24 cellular contexts compared by ENCODE assay signal in genomic region chr7:107209565-107209964, GRCh38. TPM values are rescaled to one million over a fixed set of nuclear protein-coding genes. Genes with fewer than 3 reads are reported as not detected.
DNase-seq lines count a peak whose midpoint lies in the region; ATAC-seq and TF ChIP-seq lines count a peak whose summit lies in the region.
"Had no signal": no experiment of that assay in that cellular context is flagged by ENCODE, and none has a peak within 500 bp of the region (broad histone marks: within the 10 kb centered on the region; RNA-seq: fewer than 3 reads in every experiment).

No MANE protein-coding gene starts in this region.

- H3K4me3 ChIP-seq in CD8-positive, alpha-beta memory T cell (ENCODE audit: low read length) = no peak overlapping the region
- H3K4me3 ChIP-seq in fibroblast of villous mesenchyme (ENCODE audit: low read depth, low read length) (no peak overlapping the region), skeletal muscle tissue (ENCODE audit: low read length in 3 of 3) (no peak overlapping the region), HAP-1 (no peak overlapping the region), neural progenitor cell (no peak overlapping the region)
- H3K4me3 ChIP-seq: hepatocyte had no signal

- TF ChIP-seq CTCF in fibroblast of villous mesenchyme (IDR thresholded peaks at IDR 0.05; ENCODE audit: insufficient read depth, low read depth, low read length) (no peak), neural progenitor cell (IDR thresholded peaks at IDR 0.05) (no peak)

- CTCF ChIA-PET in activated naive CD4-positive, alpha-beta T cell treated with anti-CD3 and anti-CD28 coated beads for 36 hours (lab: Charles Lee) = interaction anchor here (0.6 to 1.1 kb wide), 2 partner anchors 519 to 665 kb away, joined by 3 read pairs; no protein-coding TSS in a partner anchor
- CTCF ChIA-PET in CD8-positive, alpha-beta memory T cell (lab: Charles Lee) = no interaction called here

- in situ Hi-C loops in HAP-1 (cut with MboI; ENCODE audit: low sequenced_read_pairs) = no loop called here

- H3K9ac ChIP-seq in skeletal muscle tissue (ENCODE audit: low read depth in 1 of 3, low read length in 3 of 3) = no peak overlapping the region
- H3K9ac ChIP-seq in neural progenitor cell = no peak overlapping the region

- H3K9me3 Mint-ChIP-seq in activated naive CD4-positive, alpha-beta T cell treated with anti-CD3 and anti-CD28 coated beads for 36 hours = peaks cover 2% of the 10 kb centered on the region
- H3K9me3 Mint-ChIP-seq in CD8-positive, alpha-beta memory T cell = peaks cover 0 to 10% (median 6%) of the 10 kb centered on the region in 5 donors
- peaks cover 5% of the 10 kb centered on the region for H3K9me3 Mint-ChIP-seq in neural progenitor cell
- H3K9me3 Mint-ChIP-seq in effector memory CD8-positive, alpha-beta T cell = no peaks in the 10 kb centered on the region

- no peak overlapping the region for H3K4me3 Mint-ChIP-seq in activated naive CD4-positive, alpha-beta T cell treated with anti-CD3 and anti-CD28 coated beads for 36 hours
- no peak overlapping the region for H3K4me3 Mint-ChIP-seq in CD8-positive, alpha-beta memory T cell
- H3K4me3 Mint-ChIP-seq in neural progenitor cell = no peak overlapping the region
- H3K4me3 Mint-ChIP-seq in effector memory CD8-positive, alpha-beta T cell = no peak overlapping the region
- H3K4me3 Mint-ChIP-seq: activated CD4-positive, alpha-beta memory T cell treated with anti-CD3 and anti-CD28 coated beads for 36 hours; type B pancreatic cell had no signal

- no peak overlapping the region for H3K27ac ChIP-seq in CD8-positive, alpha-beta memory T cell (ENCODE audit: low read depth, low read length)
- H3K27ac ChIP-seq in skeletal muscle tissue (ENCODE audit: low read depth, low read length) (peak overlapping the region; percentile 70), neural progenitor cell (no peak overlapping the region)

- no peaks in the 10 kb centered on the region for H3K79me2 ChIP-seq in neural progenitor cell (ENCODE audit: low read depth)
- H3K79me2 ChIP-seq: hepatocyte had no signal

- H3K27me3 Mint-ChIP-seq in activated naive CD4-positive, alpha-beta T cell treated with anti-CD3 and anti-CD28 coated beads for 36 hours (ENCODE audit: low read depth) = no peaks in the 10 kb centered on the region
- no peaks in the 10 kb centered on the region for H3K27me3 Mint-ChIP-seq in CD8-positive, alpha-beta memory T cell
- peaks cover 3% of the 10 kb centered on the region for H3K27me3 Mint-ChIP-seq in neural progenitor cell (ENCODE audit: insufficient read depth, low read depth)
- H3K27me3 Mint-ChIP-seq in effector memory CD8-positive, alpha-beta T cell = no peaks in the 10 kb centered on the region
- H3K27me3 Mint-ChIP-seq: activated CD4-positive, alpha-beta memory T cell treated with anti-CD3 and anti-CD28 coated beads for 36 hours; progenitor cell of endocrine pancreas; type B pancreatic cell had no signal

- H3K36me3 ChIP-seq in CD8-positive, alpha-beta memory T cell (ENCODE audit: insufficient read depth, low read length) = peaks cover 11% of the 10 kb centered on the region
- peaks cover 5 to 19% (median 19%) of the 10 kb centered on the region in 3 donors for H3K36me3 ChIP-seq in skeletal muscle tissue (ENCODE audit: control insufficient read depth in 3 of 3, insufficient read depth in 3 of 3, low read length in 3 of 3)
- H3K36me3 ChIP-seq in HAP-1 (replicated peaks) = no peaks in the 10 kb centered on the region; the same call in 1 of the 2 replicates
- H3K36me3 ChIP-seq in neural progenitor cell = no peaks in the 10 kb centered on the region

- peaks cover 4% of the 10 kb centered on the region for H3K9me3 ChIP-seq in CD8-positive, alpha-beta memory T cell (ENCODE audit: low read length)
- no peaks in the 10 kb centered on the region for H3K9me3 ChIP-seq in skeletal muscle tissue (ENCODE audit: control insufficient read depth in 3 of 3, low read length in 3 of 3)
- no peaks in the 10 kb centered on the region for H3K9me3 ChIP-seq in HAP-1
- H3K9me3 ChIP-seq in neural progenitor cell (ENCODE audit: low read depth) = no peaks in the 10 kb centered on the region

- no peaks in the 10 kb centered on the region for H3K27me3 ChIP-seq in CD8-positive, alpha-beta memory T cell (ENCODE audit: insufficient read depth, low read length, poor library complexity, severe bottlenecking)
- H3K27me3 ChIP-seq in skeletal muscle tissue (ENCODE audit: control insufficient read depth in 3 of 3, insufficient read depth in 3 of 3, low read length in 3 of 3) = no peaks in the 10 kb centered on the region
- no peaks in the 10 kb centered on the region for H3K27me3 ChIP-seq in HAP-1 (ENCODE audit: low read depth)
- H3K27me3 ChIP-seq in neural progenitor cell = no peaks in the 10 kb centered on the region
- H3K27me3 ChIP-seq: hepatocyte had no signal

- H3K27ac Mint-ChIP-seq in activated naive CD4-positive, alpha-beta T cell treated with anti-CD3 and anti-CD28 coated beads for 36 hours = peak overlapping the region; percentile 24
- peak overlapping the region in 6 of 8 donors; percentile 5 to 82 (median 57) for H3K27ac Mint-ChIP-seq in CD8-positive, alpha-beta memory T cell
- no peak overlapping the region for H3K27ac Mint-ChIP-seq in neural progenitor cell
- peak overlapping the region in 1 of 2 donors; percentile 17 for H3K27ac Mint-ChIP-seq in effector memory CD8-positive, alpha-beta T cell
- H3K27ac Mint-ChIP-seq: activated CD4-positive, alpha-beta memory T cell treated with anti-CD3 and anti-CD28 coated beads for 36 hours; progenitor cell of endocrine pancreas; type B pancreatic cell had no signal

- H3K4me2 ChIP-seq in neural progenitor cell = no peak overlapping the region
- H3K4me2 ChIP-seq: hepatocyte had no signal

- H3K4me1 Mint-ChIP-seq in activated naive CD4-positive, alpha-beta T cell treated with anti-CD3 and anti-CD28 coated beads for 36 hours (ENCODE audit: low read depth) = peaks cover 4% of the 10 kb centered on the region
- H3K4me1 Mint-ChIP-seq in CD8-positive, alpha-beta memory T cell = peaks cover 0 to 1% (median 0%) of the 10 kb centered on the region in 3 donors
- no peaks in the 10 kb centered on the region for H3K4me1 Mint-ChIP-seq in neural progenitor cell
- peaks cover 0 to 3% of the 10 kb centered on the region in 2 donors for H3K4me1 Mint-ChIP-seq in effector memory CD8-positive, alpha-beta T cell (ENCODE audit: low read depth in 2 of 2)

- DNase-seq in activated naive CD4-positive, alpha-beta T cell treated with anti-CD3 and anti-CD28 coated beads for 36 hours = no peak
- no peak for DNase-seq in activated naive CD4-positive, alpha-beta T cell treated with Interleukin-2 at 50 U/mL for 16 hours
- no peak for DNase-seq in CD8-positive, alpha-beta memory T cell
- DNase-seq in fibroblast of villous mesenchyme (ENCODE audit: low read depth) (peak; percentile 65), HAP-1 (ENCODE audit: low spot score in 2 of 2) (no peak), neural progenitor cell (ENCODE audit: low spot score) (no peak)
- DNase-seq in effector memory CD8-positive, alpha-beta T cell = no peak
- DNase-seq: activated CD4-positive, alpha-beta memory T cell treated with anti-CD3 and anti-CD28 coated beads for 36 hours; activated gamma-delta T cell treated with Interleukin-2 at 50 U/mL for 16 hours; aorta; Calu3; central memory CD4-positive, alpha-beta T cell; erythroblast; foreskin fibroblast; KG1; MM.1S; NCI-H1436; NCI-H2107; NK-92 treated with Interleukin-12 subunit alpha and Interleukin-12 subunit beta, amount 100 ng/mL, for 24 hours had no signal

- H3K4me1 ChIP-seq in CD8-positive, alpha-beta memory T cell (ENCODE audit: insufficient read depth, low read length) = no peaks in the 10 kb centered on the region
- peaks cover 16 to 22% (median 21%) of the 10 kb centered on the region in 3 donors for H3K4me1 ChIP-seq in skeletal muscle tissue (ENCODE audit: control insufficient read depth in 3 of 3, insufficient read depth in 3 of 3, low read length in 3 of 3)
- no peaks in the 10 kb centered on the region for H3K4me1 ChIP-seq in HAP-1
- H3K4me1 ChIP-seq in neural progenitor cell = no peaks in the 10 kb centered on the region

- H3K36me3 Mint-ChIP-seq in activated naive CD4-positive, alpha-beta T cell treated with anti-CD3 and anti-CD28 coated beads for 36 hours (ENCODE audit: low read depth) = peaks cover 29% of the 10 kb centered on the region
- H3K36me3 Mint-ChIP-seq in CD8-positive, alpha-beta memory T cell = peaks cover 19 to 82% (median 26%) of the 10 kb centered on the region in 3 donors
- peaks cover 24% of the 10 kb centered on the region for H3K36me3 Mint-ChIP-seq in neural progenitor cell
- peaks cover 29% of the 10 kb centered on the region for H3K36me3 Mint-ChIP-seq in effector memory CD8-positive, alpha-beta T cell (ENCODE audit: insufficient read depth)

- no peak overlapping the region for H2AFZ ChIP-seq in neural progenitor cell (replicated peaks)
- H2AFZ ChIP-seq: hepatocyte had no signal

- H4K20me1 ChIP-seq in neural progenitor cell (ENCODE audit: low read depth) = no peaks in the 10 kb centered on the region

- no peak for ATAC-seq in effector memory CD8-positive, alpha-beta T cell (replicated peaks)
- ATAC-seq: Panc1 had no signal

- H3F3A ChIP-seq in neural progenitor cell (ENCODE audit: low read depth) = no peaks in the 10 kb centered on the region

- POLR2A ChIA-PET in CD8-positive, alpha-beta memory T cell (lab: Charles Lee) = no interaction called here

- intact Hi-C loops in activated naive CD4-positive, alpha-beta T cell treated with anti-CD3 and anti-CD28 coated beads for 36 hours (cut with micrococcal nuclease) = loop anchor here (10.0 kb wide), 1 partner anchor 255 kb away; no protein-coding TSS in a partner anchor

RNA-seq across cellular contexts. Expression of gene HBP1, which starts 40.8 kb away (rescaled TPM):
- 10 to 100 TPM; 41.8 to 42.2 TPM for total RNA-seq in activated naive CD4-positive, alpha-beta T cell treated with anti-CD3 and anti-CD28 coated beads for 36 hours
- total RNA-seq in CD8-positive, alpha-beta memory T cell = 10 to 100 TPM; 17.2 to 17.6 TPM
- 52.3 TPM for polyA plus RNA-seq in CD8-positive, alpha-beta memory T cell
- total RNA-seq in fibroblast of villous mesenchyme (53.1 and 66.9 TPM in 2 replicates), skeletal muscle tissue (92.9 TPM), neural progenitor cell (ENCODE audit: low replicate concordance) (71.7 and 121 TPM in 2 replicates)
